ENCODE assay signal across 1 cellular context in the genomic region with DNA sequence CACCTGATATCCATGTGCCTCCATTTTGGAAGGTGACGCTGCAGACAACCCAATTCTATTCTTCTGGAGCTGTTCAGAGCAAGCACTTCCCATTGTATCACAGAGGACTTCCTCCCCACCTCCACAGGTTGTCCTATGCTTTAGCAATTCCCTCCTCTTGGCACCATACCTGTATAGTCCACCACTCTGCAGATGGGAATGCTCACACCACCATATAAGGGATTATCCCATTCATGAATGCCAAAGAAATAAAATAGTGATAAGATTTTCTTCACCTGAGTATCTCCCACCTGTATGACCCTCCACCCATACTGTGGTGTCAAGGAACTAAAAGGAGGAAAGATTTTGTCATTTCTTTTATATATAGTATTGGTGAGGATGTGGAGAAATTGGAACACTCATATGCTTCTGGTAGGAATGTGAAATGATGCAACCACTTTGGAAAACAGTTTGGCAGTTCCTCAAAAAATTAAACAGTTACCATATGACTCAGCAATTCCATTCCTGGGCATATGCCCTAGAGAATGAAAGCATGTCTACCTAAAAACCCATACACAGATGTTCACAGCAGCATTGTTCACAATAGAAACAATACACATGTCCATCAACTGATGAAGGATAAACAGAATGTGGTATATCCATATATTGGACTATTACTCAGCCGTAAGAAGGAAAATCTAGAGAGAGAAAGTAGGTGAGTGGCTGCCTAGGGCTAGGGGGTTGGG.
TF ChIP-seq lines count a peak whose summit lies in the region.

No MANE protein-coding gene starts in this region.

TF ChIP-seq in liver, 16 proteins besides CTCF, POLR2A, EP300 and RAD21 (continued from another document):
- peak; percentile 54 to 67 for TF ChIP-seq HNF4A (conservative IDR thresholded peaks at IDR 0.05)
